1 cellular context compared by ENCODE assay signal in the genomic region with DNA sequence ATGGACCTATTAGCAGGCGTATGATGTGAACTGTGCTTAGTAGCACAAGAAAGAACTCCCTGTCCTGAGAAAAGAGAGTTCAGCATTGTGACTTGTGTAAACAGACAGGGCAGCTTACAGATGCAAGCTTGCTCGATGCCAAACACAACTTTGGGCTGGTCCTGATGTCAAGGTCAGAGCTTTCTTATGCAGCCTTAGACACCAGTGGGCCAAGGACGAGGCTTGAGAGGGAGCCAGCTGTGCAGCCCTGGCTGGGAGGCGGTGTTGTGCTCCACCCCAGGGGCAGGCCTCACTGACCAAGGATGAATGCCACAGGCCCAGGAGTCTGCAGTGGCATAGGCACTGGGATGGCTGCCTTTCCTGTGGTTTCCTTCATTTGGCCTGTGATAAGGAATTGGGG.
TF ChIP-seq lines count a peak whose summit lies in the region.

No MANE protein-coding gene starts in this region.

TF ChIP-seq in IMR-90, 13 proteins besides CTCF, POLR2A, EP300 and RAD21 (continued from another document):
- TF ChIP-seq, protein P1, sequence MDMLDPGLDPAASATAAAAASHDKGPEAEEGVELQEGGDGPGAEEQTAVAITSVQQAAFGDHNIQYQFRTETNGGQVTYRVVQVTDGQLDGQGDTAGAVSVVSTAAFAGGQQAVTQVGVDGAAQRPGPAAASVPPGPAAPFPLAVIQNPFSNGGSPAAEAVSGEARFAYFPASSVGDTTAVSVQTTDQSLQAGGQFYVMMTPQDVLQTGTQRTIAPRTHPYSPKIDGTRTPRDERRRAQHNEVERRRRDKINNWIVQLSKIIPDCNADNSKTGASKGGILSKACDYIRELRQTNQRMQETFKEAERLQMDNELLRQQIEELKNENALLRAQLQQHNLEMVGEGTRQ (IDR thresholded peaks at IDR 0.05; ENCODE audit: low read depth, low read length), result no peak
- TF ChIP-seq MAZ (IDR thresholded peaks at IDR 0.05; ENCODE audit: borderline replicate concordance, low read depth, low read length) (no peak), CHD1 (IDR thresholded peaks at IDR 0.05; ENCODE audit: low read depth, low read length) (no peak), CEBPB (IDR thresholded peaks at IDR 0.05; ENCODE audit: low read depth, low read length) (no peak), MXI1 (IDR thresholded peaks at IDR 0.05; ENCODE audit: borderline replicate concordance, low read depth, low read length) (no peak)
